14 cellular contexts compared by ENCODE assay signal in genomic region chr18:73549236-73549635, GRCh38.
DNase-seq lines count a peak whose midpoint lies in the region; ATAC-seq and TF ChIP-seq lines count a peak whose summit lies in the region.
"Had no signal": no experiment of that assay in that cellular context is flagged by ENCODE, and none has a peak within 500 bp of the region (broad histone marks: within the 10 kb centered on the region; RNA-seq: fewer than 3 reads in every experiment).

No MANE protein-coding gene starts in this region.

- CTCF ChIA-PET in IMR-90 (lab: Yijun Ruan, JAX), result no interaction called here

- intact Hi-C loops in IMR-90 (cut with micrococcal nuclease), result no loop called here

- H3K9ac ChIP-seq in IMR-90 (ENCODE audit: low read depth, low read length), result no peak overlapping the region

- DNase-seq in AG20443 (ENCODE audit: low spot score) (peak; percentile 5), IMR-90 (peak; percentile 1), astrocyte of the cerebellum (ENCODE audit: low read depth) (peak; percentile 26), fibroblast of mammary gland (ENCODE audit: low read depth) (peak; percentile 28), NCI-H1092 (lab: John Stamatoyannopoulos, UW) (no peak), SW480 (ENCODE audit: low spot score) (no peak)
- DNase-seq: BE2C; CD4-positive, alpha-beta memory T cell; MV-4-11; NCI-H146; SIG-M5 had no signal

- no peak overlapping the region for H2AFZ ChIP-seq in IMR-90 (replicated peaks; ENCODE audit: low read length, poor library complexity)

- in situ Hi-C loops in IMR-90 (cut with MboI; ENCODE audit: low sequenced_read_pairs), result no loop called here
- in situ Hi-C loops in astrocyte of the cerebellum (cut with HindIII; ENCODE audit: low sequenced_read_pairs), result no loop called here

- dilution Hi-C loops in IMR-90 (cut with HindIII; ENCODE audit: low sequenced_read_pairs, unreplicated experiment), result no loop called here

- H3K23ac ChIP-seq in IMR-90 (ENCODE audit: low read depth, low read length), result no peak overlapping the region

- TF ChIP-seq POLR2A in IMR-90 (IDR thresholded peaks at IDR 0.05; ENCODE audit: low read depth, low read length), result no peak

- no peaks in the 10 kb centered on the region for H3K79me1 ChIP-seq in IMR-90 (ENCODE audit: low read depth in 1 of 2, low read length in 2 of 2)

- TF ChIP-seq RAD21 in IMR-90 (IDR thresholded peaks at IDR 0.05; ENCODE audit: low read length), result no peak

- no peaks in the 10 kb centered on the region for H3K9me3 ChIP-seq in IMR-90 (ENCODE audit: control insufficient read depth, insufficient read depth, low read length)
- H3K9me3 ChIP-seq: BE2C, HAP-1 had no signal

- no peaks in the 10 kb centered on the region for H4K20me1 ChIP-seq in IMR-90 (ENCODE audit: insufficient read depth, low read length)

- no peak overlapping the region for H3K4me2 ChIP-seq in IMR-90 (ENCODE audit: low read depth, low read length)

- H3K4me3 ChIP-seq in IMR-90 (ENCODE audit: insufficient read depth, low read depth, low read length), result no peak overlapping the region
- no peak overlapping the region for H3K4me3 ChIP-seq in astrocyte of the cerebellum (ENCODE audit: low read depth, low read length)
- no peak overlapping the region for H3K4me3 ChIP-seq in fibroblast of mammary gland (ENCODE audit: control insufficient read depth, low read depth, low read length)
- H3K4me3 ChIP-seq: HAP-1 had no signal

- no peaks in the 10 kb centered on the region; the same call in 1 of the 2 replicates for H3K4me1 ChIP-seq in IMR-90 (ENCODE audit: control insufficient read depth, insufficient read depth, low read length)
- H3K4me1 ChIP-seq: BE2C, HAP-1 had no signal

- POLR2A ChIA-PET in IMR-90 (lab: Charles Lee; ENCODE audit: unreplicated experiment), result no interaction called here

- ATAC-seq in IMR-90 (ENCODE audit: low read depth) (no peak), HG02938 (IDR thresholded peaks at IDR 0.05; ENCODE audit: unreplicated experiment) (no peak), HG02763 (IDR thresholded peaks at IDR 0.05; ENCODE audit: unreplicated experiment) (no peak)

- 42% methylated on average over 3 of the region's 5 CpGs; no CpG with 5 or more reads in 1 of the 2 experiments for WGBS in IMR-90 (ENCODE audit: extremely low coverage in 2 of 2, insufficient read length in 1 of 2), 2 experiments

- H2BK15ac ChIP-seq in IMR-90 (ENCODE audit: low read depth, low read length), result no peak overlapping the region

- H3K14ac ChIP-seq in IMR-90 (replicated peaks; ENCODE audit: low read depth, low read length), result no peak overlapping the region

- no peak overlapping the region for H3K4ac ChIP-seq in IMR-90 (ENCODE audit: low read depth, low read length)

- H3K9me1 ChIP-seq in IMR-90 (ENCODE audit: insufficient read depth, low read length), result no peaks in the 10 kb centered on the region

- H3K27ac ChIP-seq in IMR-90 (ENCODE audit: insufficient read depth, low read length), result no peak overlapping the region

- no peak overlapping the region for H3K56ac ChIP-seq in IMR-90 (ENCODE audit: extremely low read depth, insufficient read depth, low read length)

- H4K5ac ChIP-seq in IMR-90 (ENCODE audit: low read depth, low read length), result no peak overlapping the region

- no peak overlapping the region for H3K18ac ChIP-seq in IMR-90 (ENCODE audit: low read depth, low read length)

- TF ChIP-seq CTCF in IMR-90 (conservative IDR thresholded peaks at IDR 0.05; ENCODE audit: low read depth, low read length) (no peak), astrocyte of the cerebellum (IDR thresholded peaks at IDR 0.05; ENCODE audit: low read depth, low read length, missing control alignments) (no peak), fibroblast of mammary gland (conservative IDR thresholded peaks at IDR 0.05; ENCODE audit: control insufficient read depth, insufficient read depth, low read depth, low read length) (no peak)

- no peak overlapping the region for H2BK20ac ChIP-seq in IMR-90 (ENCODE audit: low read depth, low read length)

- H2BK5ac ChIP-seq in IMR-90 (ENCODE audit: low read depth, low read length, poor library complexity, severe bottlenecking), result no peak overlapping the region

- H4K91ac ChIP-seq in IMR-90 (ENCODE audit: insufficient read depth, low read depth, low read length), result no peak overlapping the region

- no peaks in the 10 kb centered on the region for H3K36me3 ChIP-seq in IMR-90 (ENCODE audit: control insufficient read depth, insufficient read depth, low read length)
- H3K36me3 ChIP-seq: BE2C, HAP-1 had no signal

- BruUV-seq in IMR-90 (replicated peaks; lab: Mats Ljungman, UMichigan), result no TSS peak

- H2BK120ac ChIP-seq in IMR-90 (ENCODE audit: low read depth, low read length), result no peak overlapping the region

- no peaks in the 10 kb centered on the region for H3K27me3 ChIP-seq in IMR-90 (ENCODE audit: control insufficient read depth, insufficient read depth, low read length)
- H3K27me3 ChIP-seq: BE2C had no signal

- no peak overlapping the region for H2AK5ac ChIP-seq in IMR-90 (ENCODE audit: low read depth, low read length)

- H4K8ac ChIP-seq in IMR-90 (ENCODE audit: low read depth in 2 of 2, low read length in 2 of 2), result no peak overlapping the region

- H2AK9ac ChIP-seq in IMR-90 (replicated peaks; ENCODE audit: low read depth, low read length, poor library complexity), result no peak overlapping the region

TF ChIP-seq in IMR-90, 13 proteins besides CTCF, POLR2A, EP300 and RAD21:
- TF ChIP-seq USF2 (IDR thresholded peaks at IDR 0.05; ENCODE audit: low read depth, low read length) (no peak), CEBPB (IDR thresholded peaks at IDR 0.05; ENCODE audit: low read depth, low read length) (no peak), MAFK (IDR thresholded peaks at IDR 0.05; ENCODE audit: low read depth, low read length) (no peak), RCOR1 (IDR thresholded peaks at IDR 0.05; ENCODE audit: insufficient replicate concordance, low read length) (no peak), FOS (IDR thresholded peaks at IDR 0.05; ENCODE audit: low read depth, low read length) (no peak), ELK1 (IDR thresholded peaks at IDR 0.05; ENCODE audit: borderline replicate concordance, low read depth, low read length) (no peak), MAZ (IDR thresholded peaks at IDR 0.05; ENCODE audit: borderline replicate concordance, low read depth, low read length) (no peak), RFX5 (IDR thresholded peaks at IDR 0.05; ENCODE audit: low read depth, low read length) (no peak), MXI1 (IDR thresholded peaks at IDR 0.05; ENCODE audit: borderline replicate concordance, low read depth, low read length) (no peak), CHD1 (IDR thresholded peaks at IDR 0.05; ENCODE audit: low read depth, low read length) (no peak), SMC3 (IDR thresholded peaks at IDR 0.05; ENCODE audit: low read depth, low read length) (no peak), NFE2L2 (IDR thresholded peaks at IDR 0.05; ENCODE audit: low read depth, low read length) (no peak), BHLHE40 (IDR thresholded peaks at IDR 0.05; ENCODE audit: low read depth, low read length) (no peak)

Comparison
In these comparisons a context has a peak if more than half of its experiments do, and no peak if none do; other contexts are left out.
1. DNase-seq: peak in AG20443 (single experiment), IMR-90 (single experiment), astrocyte of the cerebellum (single experiment) and fibroblast of mammary gland (single experiment); none in NCI-H1092 (single experiment) and SW480 (single experiment).